ENCODE assay signal across 21 cellular contexts in the genomic region with DNA sequence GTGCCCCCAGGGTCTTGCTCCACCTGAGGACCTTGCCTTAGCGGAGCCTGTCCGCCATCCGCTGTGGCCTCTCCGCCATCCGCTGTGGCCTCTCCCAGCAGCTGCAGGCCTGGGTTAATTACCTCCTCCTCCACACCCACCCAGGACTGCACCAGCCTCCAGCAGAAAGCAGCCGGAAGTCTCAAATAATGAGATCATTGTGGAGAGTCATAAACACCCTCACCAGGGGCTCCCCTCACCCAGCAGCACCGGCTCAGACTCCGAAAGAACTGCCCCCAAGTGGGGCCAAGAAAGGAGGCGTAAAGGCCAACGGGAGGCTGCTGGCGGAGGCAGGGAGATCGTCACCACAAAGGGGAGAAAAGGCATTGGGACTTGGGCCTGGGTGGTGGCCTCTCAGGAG. TPM values are rescaled to one million over a fixed set of nuclear protein-coding genes. Genes with fewer than 3 reads are reported as not detected.
DNase-seq lines count a peak whose midpoint lies in the region; ATAC-seq and TF ChIP-seq lines count a peak whose summit lies in the region.
"Had no signal": no experiment of that assay in that cellular context is flagged by ENCODE, and none has a peak within 500 bp of the region (broad histone marks: within the 10 kb centered on the region; RNA-seq: fewer than 3 reads in every experiment).

No MANE protein-coding gene starts in this region.

- CTCF ChIA-PET in A673 (lab: Charles Lee) = interaction anchor here (1.0 kb wide), 1 partner anchor 214 kb away, joined by 3 read pairs; no protein-coding TSS in a partner anchor
- CTCF ChIA-PET in naive thymus-derived CD4-positive, alpha-beta T cell (lab: Charles Lee) = no interaction called here

- H3K27ac ChIP-seq in A673 (ENCODE audit: low read depth, low read length, poor library complexity, severe bottlenecking) = peak overlapping the region; percentile 51
- H3K27ac ChIP-seq in SJCRH30 = peak overlapping the region; percentile 89
- H3K27ac ChIP-seq in naive thymus-derived CD4-positive, alpha-beta T cell (ENCODE audit: low read depth, low read length) = no peak overlapping the region

- H3K9me3 Mint-ChIP-seq in naive thymus-derived CD4-positive, alpha-beta T cell = no peaks in the 10 kb centered on the region
- H3K9me3 Mint-ChIP-seq: activated T-helper 1 cell treated with anti-CD3 and anti-CD28 coated beads, Interleukin-12 subunit alpha, Interleukin-12 subunit beta, Interleukin-2, Interleukin-4 antibody, amounts not matched to agents 30 ng/mL and 10 ng/mL and 1 ng/mL, durations not matched to agents 14 hours and 24 hours and 36 hours; effector memory CD8-positive, alpha-beta T cell; WTC11 had no signal

- H3K36me3 ChIP-seq in A673 (ENCODE audit: insufficient read depth, low read length, poor library complexity, severe bottlenecking) (no peaks in the 10 kb centered on the region), SJCRH30 (no peaks in the 10 kb centered on the region)
- H3K36me3 ChIP-seq in naive thymus-derived CD4-positive, alpha-beta T cell (ENCODE audit: control insufficient read depth in 2 of 3, insufficient read depth in 3 of 3, low read length in 3 of 3) = no peaks in the 10 kb centered on the region

- DNase-seq in A673 (ENCODE audit: low spot score) (peak; percentile 85), NCI-H1092 treated with DMSO at 0.1 percent for 48 hours (lab: John Stamatoyannopoulos, UW) (peak; percentile 86), SJCRH30 (peak; percentile 90 to 95), left kidney (ENCODE audit: low read depth, low spot score) (peak; percentile 79), NOMO-1 (lab: John Stamatoyannopoulos, UW; ENCODE audit: unreplicated experiment in 2 of 2) (no peak), NCI-H524 treated with DMSO at 0.1 percent for 48 hours (lab: John Stamatoyannopoulos, UW) (no peak), epidermal melanocyte (ENCODE audit: insufficient read length, low spot score) (no peak)
- no peak for DNase-seq in naive thymus-derived CD4-positive, alpha-beta T cell
- DNase-seq: ACHN; activated CD8-positive, alpha-beta memory T cell treated with anti-CD3 and anti-CD28 coated beads for 24 hours; CD4-positive, alpha-beta memory T cell; effector memory CD8-positive, alpha-beta T cell; kidney glomerular epithelial cell; midbrain; NCI-H2029; occipital lobe; stimulated activated CD4-positive, alpha-beta T cell treated with anti-CD3 and anti-CD28 coated beads, Interleukin-2, amount 100 ng/mL, for 48 hours; T-helper 17 cell had no signal

- H3K4me1 ChIP-seq in A673 (ENCODE audit: insufficient read depth, low read length, poor library complexity, severe bottlenecking) = peaks cover 59% of the 10 kb centered on the region
- H3K4me1 ChIP-seq in SJCRH30 = peaks cover 64% of the 10 kb centered on the region
- H3K4me1 ChIP-seq in naive thymus-derived CD4-positive, alpha-beta T cell (ENCODE audit: control insufficient read depth in 2 of 2, insufficient read depth in 2 of 2, low read length in 2 of 2) = no peaks in the 10 kb centered on the region

- H3K27me3 ChIP-seq in A673 (replicated peaks; ENCODE audit: insufficient read depth, low read depth, low read length, poor library complexity) (no peaks in the 10 kb centered on the region), SJCRH30 (no peaks in the 10 kb centered on the region)
- no peaks in the 10 kb centered on the region for H3K27me3 ChIP-seq in naive thymus-derived CD4-positive, alpha-beta T cell (ENCODE audit: control insufficient read depth in 2 of 2, insufficient read depth in 2 of 2, low read length in 2 of 2)

- no peak overlapping the region for H3K4me3 ChIP-seq in A673 (ENCODE audit: low read depth, low read length, poor library complexity, severe bottlenecking)
- H3K4me3 ChIP-seq in SJCRH30 = no peak overlapping the region
- no peak overlapping the region for H3K4me3 ChIP-seq in naive thymus-derived CD4-positive, alpha-beta T cell (ENCODE audit: low read length)

- no peak for ATAC-seq in naive thymus-derived CD4-positive, alpha-beta T cell
- ATAC-seq: effector memory CD8-positive, alpha-beta T cell; T-helper 17 cell; WTC11 had no signal

- no peak overlapping the region for H3K4me3 Mint-ChIP-seq in naive thymus-derived CD4-positive, alpha-beta T cell
- H3K4me3 Mint-ChIP-seq: activated T-helper 1 cell treated with anti-CD3 and anti-CD28 coated beads, Interleukin-12 subunit alpha, Interleukin-12 subunit beta, Interleukin-2, Interleukin-4 antibody, amounts not matched to agents 30 ng/mL and 10 ng/mL and 1 ng/mL, durations not matched to agents 14 hours and 24 hours and 36 hours; CD4-positive, alpha-beta memory T cell; effector memory CD8-positive, alpha-beta T cell; T-helper 17 cell; WTC11 had no signal

- no peak overlapping the region for H3K27ac Mint-ChIP-seq in naive thymus-derived CD4-positive, alpha-beta T cell
- H3K27ac Mint-ChIP-seq: activated T-helper 1 cell treated with anti-CD3 and anti-CD28 coated beads, Interleukin-12 subunit alpha, Interleukin-12 subunit beta, Interleukin-2, Interleukin-4 antibody, amounts not matched to agents 30 ng/mL and 10 ng/mL and 1 ng/mL, durations not matched to agents 14 hours and 24 hours and 36 hours; CD4-positive, alpha-beta memory T cell; effector memory CD8-positive, alpha-beta T cell; T-helper 17 cell had no signal

- intact Hi-C loops in A673 (cut with micrococcal nuclease; ENCODE audit: unreplicated experiment) = no loop called here
- intact Hi-C loops in naive thymus-derived CD4-positive, alpha-beta T cell (cut with micrococcal nuclease) = no loop called here

- H3K9me3 ChIP-seq in A673 (ENCODE audit: low read depth, low read length, poor library complexity, severe bottlenecking) (no peaks in the 10 kb centered on the region), SJCRH30 (replicated peaks) (no peaks in the 10 kb centered on the region)
- H3K9me3 ChIP-seq in naive thymus-derived CD4-positive, alpha-beta T cell (ENCODE audit: control insufficient read depth in 2 of 3, low read length in 3 of 3) = no peaks in the 10 kb centered on the region

- POLR2A ChIA-PET in A673 (lab: Charles Lee; ENCODE audit: low non-redundant PET) = no interaction called here
- POLR2A ChIA-PET in naive thymus-derived CD4-positive, alpha-beta T cell (lab: Charles Lee) = no interaction called here

- no peak for TF ChIP-seq CTCF in A673 (conservative IDR thresholded peaks at IDR 0.05; ENCODE audit: low read depth, low read length)

- no peaks in the 10 kb centered on the region for H3K36me3 Mint-ChIP-seq in naive thymus-derived CD4-positive, alpha-beta T cell
- H3K36me3 Mint-ChIP-seq: CD4-positive, alpha-beta memory T cell; WTC11 had no signal

- BruUV-seq in A673 (replicated peaks; lab: Mats Ljungman, UMichigan) = no TSS peak

- H3K4me1 Mint-ChIP-seq in naive thymus-derived CD4-positive, alpha-beta T cell = peaks cover 0 to 4% (median 0%) of the 10 kb centered on the region in 7 donors
- H3K4me1 Mint-ChIP-seq: CD4-positive, alpha-beta memory T cell; T-helper 17 cell had no signal

- no peaks in the 10 kb centered on the region for H3K27me3 Mint-ChIP-seq in naive thymus-derived CD4-positive, alpha-beta T cell
- H3K27me3 Mint-ChIP-seq: CD4-positive, alpha-beta memory T cell; effector memory CD8-positive, alpha-beta T cell; T-helper 17 cell had no signal

RNA-seq across cellular contexts. Expression of a gene that starts 10.7 kb away (rescaled TPM):
- total RNA-seq in A673 (2021) = 8.4 and 11.7 TPM in 2 replicates
- 58.2 and 61.3 TPM in 2 replicates for total RNA-seq in SJCRH30 (2014; rRNA removed; shearing (Covaris generic))
- total RNA-seq in naive thymus-derived CD4-positive, alpha-beta T cell = 1 to 10 TPM in 2 of 5 experiments, under 1 TPM in 3; 0.27 to 2.9 (median 0.59) TPM
- polyA plus RNA-seq in naive thymus-derived CD4-positive, alpha-beta T cell = not detected
- polyA plus RNA-seq: CD4-positive, alpha-beta memory T cell had no signal

RNA-seq across cellular contexts. Expression of a gene that starts 27.6 kb away (rescaled TPM):
- total RNA-seq in A673 (2021) = not detected in 2 replicates
- not detected in 2 replicates for total RNA-seq in SJCRH30 (2014; rRNA removed; shearing (Covaris generic))
- not detected for total RNA-seq in naive thymus-derived CD4-positive, alpha-beta T cell
- polyA plus RNA-seq in naive thymus-derived CD4-positive, alpha-beta T cell = not detected
- total RNA-seq: activated T-helper 1 cell treated with anti-CD3 and anti-CD28 coated beads, Interleukin-12 subunit alpha, Interleukin-12 subunit beta, Interleukin-2, Interleukin-4 antibody, amounts not matched to agents 30 ng/mL and 10 ng/mL and 1 ng/mL, durations not matched to agents 14 hours and 24 hours and 36 hours; CD4-positive, alpha-beta memory T cell; G401; occipital lobe; T-helper 17 cell had no signal
- polyA plus RNA-seq: CD4-positive, alpha-beta memory T cell had no signal

RNA-seq across cellular contexts. Expression of a gene that starts 35.8 kb away (rescaled TPM):
- 94.5 and 104 TPM in 2 replicates for total RNA-seq in A673 (2021)
- 109 and 111 TPM in 2 replicates for total RNA-seq in SJCRH30 (2014; rRNA removed; shearing (Covaris generic))
- total RNA-seq in naive thymus-derived CD4-positive, alpha-beta T cell = 10 to 100 TPM in 3 of 5 experiments, 1 to 10 TPM in 2; 4.6 to 46.1 (median 16.3) TPM
- polyA plus RNA-seq in naive thymus-derived CD4-positive, alpha-beta T cell = 10 to 100 TPM; 12.9 to 14.3 TPM

Comparison
In these comparisons a context has a peak if more than half of its experiments do, and no peak if none do; other contexts are left out.
1. DNase-seq: peak in A673 (single experiment), NCI-H1092 treated with DMSO at 0.1 percent for 48 hours (single experiment), SJCRH30 (2 of 2) and left kidney (single experiment); none in naive thymus-derived CD4-positive, alpha-beta T cell (0 of 9), NOMO-1 (0 of 2), NCI-H524 treated with DMSO at 0.1 percent for 48 hours (single experiment) and epidermal melanocyte (single experiment).